19 cellular contexts compared by ENCODE assay signal in the genomic region with DNA sequence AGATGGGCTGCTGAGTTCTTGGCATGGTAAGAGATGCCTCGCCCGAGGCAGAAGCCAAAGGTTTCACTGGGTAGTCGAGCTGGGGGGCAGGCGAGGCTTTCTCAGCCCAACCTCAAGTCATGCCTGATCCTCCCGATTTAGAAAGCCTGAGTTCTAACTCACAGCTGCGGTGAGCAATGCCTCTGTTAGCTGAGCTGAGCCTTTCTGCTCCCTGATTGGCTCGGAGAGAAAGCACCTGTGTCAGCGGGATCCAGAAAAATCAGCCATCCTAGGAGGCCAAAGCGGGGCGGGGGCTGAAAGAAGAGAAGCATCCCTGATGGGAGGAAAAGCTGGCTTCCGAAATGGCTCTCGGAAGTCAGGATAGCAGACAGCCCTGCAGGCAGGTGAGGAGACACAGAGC.
"Had no signal": no experiment of that assay in that cellular context is flagged by ENCODE, and none has a peak within 500 bp of the region (broad histone marks: within the 10 kb centered on the region; RNA-seq: fewer than 3 reads in every experiment).

No MANE protein-coding gene starts in this region.

- ATAC-seq: effector memory CD8-positive, alpha-beta T cell; left ventricle myocardium superior; pancreas; sciatic nerve; stimulated activated memory B cell treated with anti-CD40 and anti-IgM and Interleukin-4, amounts not matched to agents 10 μg/mL and 1 μg/mL and 100 μg/mL, for 72 hours; upper lobe of right lung had no signal

- H3K4me1 ChIP-seq: ascending aorta, pancreas, upper lobe of right lung had no signal

- H3K27ac ChIP-seq: ascending aorta, pancreas, thoracic aorta, upper lobe of right lung had no signal

- H3K27me3 Mint-ChIP-seq: activated CD4-positive, alpha-beta memory T cell treated with anti-CD3 and anti-CD28 coated beads, Interleukin-2, amount 10 ng/mL, durations not matched to agents 7 days and 5 days had no signal

- H3K4me3 Mint-ChIP-seq: activated B cell treated with CpG ODN at 0.5 μM for 24 hours; activated CD4-positive, alpha-beta memory T cell treated with anti-CD3 and anti-CD28 coated beads, Interleukin-2, amount 10 ng/mL, durations not matched to agents 7 days and 5 days; effector memory CD8-positive, alpha-beta T cell; neural crest cell; stimulated activated memory B cell treated with anti-CD40 and anti-IgM and Interleukin-4, amounts not matched to agents 10 μg/mL and 1 μg/mL and 100 μg/mL, for 72 hours had no signal

- H3K36me3 Mint-ChIP-seq: stimulated activated memory B cell treated with anti-CD40 and anti-IgM and Interleukin-4, amounts not matched to agents 10 μg/mL and 1 μg/mL and 100 μg/mL, for 72 hours had no signal

- H3K27me3 ChIP-seq: ascending aorta, pancreas had no signal

- DNase-seq: activated B cell treated with CpG ODN at 0.5 μM for 24 hours; activated CD4-positive, alpha-beta memory T cell treated with anti-CD3 and anti-CD28 coated beads, Interleukin-2, amount 10 ng/mL, durations not matched to agents 7 days and 5 days; activated CD4-positive, alpha-beta T cell treated with anti-CD3 and anti-CD28 coated beads for 4 hours; activated naive CD4-positive, alpha-beta T cell treated with Interleukin-2 at 50 U/mL for 16 hours; activated T-cell treated with anti-CD3 and anti-CD28 coated beads, Interleukin-2, amount 50 U/mL, for 1 hour; dermis blood vessel endothelial cell; effector memory CD8-positive, alpha-beta T cell; foreskin melanocyte; left ventricle myocardium superior; pancreas; stimulated activated CD4-positive, alpha-beta T cell treated with anti-CD3 and anti-CD28 coated beads, Interleukin-4, amount 100 ng/mL, for 4 hours; upper lobe of right lung had no signal

- H3K9me3 Mint-ChIP-seq: activated B cell treated with CpG ODN at 0.5 μM for 24 hours; activated CD4-positive, alpha-beta memory T cell treated with anti-CD3 and anti-CD28 coated beads, Interleukin-2, amount 10 ng/mL, durations not matched to agents 7 days and 5 days; activated T-helper 2 cell treated with anti-CD3 and anti-CD28 coated beads, Interferon-gamma antibody, Interleukin-2, Interleukin-4, amounts not matched to agents 10 μg/mL and 5 μg/mL and 100 μg/mL, durations not matched to agents 14 hours and 24 hours and 36 hours; effector memory CD8-positive, alpha-beta T cell; neural crest cell had no signal

- H3K4me3 ChIP-seq: ascending aorta, pancreas, smooth muscle cell, thoracic aorta, upper lobe of right lung had no signal

- H3K9me3 ChIP-seq: ascending aorta, pancreas, thoracic aorta, upper lobe of right lung had no signal

- H3K27ac Mint-ChIP-seq: activated B cell treated with CpG ODN at 0.5 μM for 24 hours; activated CD4-positive, alpha-beta memory T cell treated with anti-CD3 and anti-CD28 coated beads, Interleukin-2, amount 10 ng/mL, durations not matched to agents 7 days and 5 days; activated T-helper 2 cell treated with anti-CD3 and anti-CD28 coated beads, Interferon-gamma antibody, Interleukin-2, Interleukin-4, amounts not matched to agents 10 μg/mL and 5 μg/mL and 100 μg/mL, durations not matched to agents 14 hours and 24 hours and 36 hours; effector memory CD8-positive, alpha-beta T cell; stimulated activated memory B cell treated with anti-CD40 and anti-IgM and Interleukin-4, amounts not matched to agents 10 μg/mL and 1 μg/mL and 100 μg/mL, for 72 hours had no signal

- H3K36me3 ChIP-seq: ascending aorta, pancreas, thoracic aorta, upper lobe of right lung had no signal

- H3K4me1 Mint-ChIP-seq: activated B cell treated with CpG ODN at 0.5 μM for 24 hours; activated CD4-positive, alpha-beta memory T cell treated with anti-CD3 and anti-CD28 coated beads, Interleukin-2, amount 10 ng/mL, durations not matched to agents 7 days and 5 days; stimulated activated memory B cell treated with anti-CD40 and anti-IgM and Interleukin-4, amounts not matched to agents 10 μg/mL and 1 μg/mL and 100 μg/mL, for 72 hours had no signal
